9 cellular contexts compared by ENCODE assay signal in the genomic region with DNA sequence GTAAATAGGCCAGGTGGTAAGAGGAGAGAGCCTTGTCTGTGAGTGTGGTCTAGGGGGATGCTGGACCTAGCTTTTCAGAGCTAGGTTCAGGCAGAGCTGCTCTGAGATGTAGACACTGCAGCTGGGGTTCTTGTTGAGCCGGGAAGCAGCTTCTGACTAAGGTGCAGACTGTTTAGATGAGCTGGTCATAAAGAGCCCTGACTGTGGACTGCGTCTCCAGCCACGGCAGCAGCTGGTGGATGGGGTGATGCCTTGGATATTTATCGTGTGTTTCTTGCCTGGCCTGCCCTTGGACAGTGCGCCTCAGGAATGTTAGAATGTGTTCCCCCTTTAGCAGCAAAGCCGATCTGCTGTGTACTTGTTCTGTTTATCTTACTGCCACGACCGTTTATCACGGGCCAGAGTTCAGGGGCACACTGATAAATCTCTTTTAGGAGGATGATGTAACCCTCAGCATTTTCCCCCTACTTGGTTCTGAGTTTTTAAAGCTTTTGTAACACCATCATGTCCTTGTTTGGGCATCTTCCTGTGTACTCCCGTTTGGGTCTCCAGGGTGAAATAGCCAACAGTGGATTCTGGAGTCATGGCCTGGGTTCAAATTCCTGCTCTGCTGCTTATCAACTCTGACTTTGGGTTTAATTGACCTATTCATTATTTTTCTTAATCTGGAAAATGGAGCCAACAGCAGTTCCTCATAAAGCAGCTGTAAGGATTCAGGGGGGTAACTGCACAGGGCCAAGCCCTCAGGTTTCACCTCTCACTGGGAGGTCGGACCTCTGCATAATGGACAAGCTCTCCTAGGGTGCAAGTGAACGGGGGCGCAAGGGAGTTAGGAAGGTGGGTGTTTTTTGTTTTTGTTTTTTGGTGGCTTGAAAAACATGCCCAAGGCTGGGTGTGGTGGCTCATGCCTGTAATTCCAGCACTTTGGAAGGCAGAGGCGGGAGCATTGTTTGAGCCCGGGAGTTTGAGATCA. TPM values are rescaled to one million over a fixed set of nuclear protein-coding genes. Genes with fewer than 3 reads are reported as not detected.
DNase-seq lines count a peak whose midpoint lies in the region; ATAC-seq, FAIRE-seq and TF ChIP-seq lines count a peak whose summit lies in the region.
"Had no signal": no experiment of that assay in that cellular context is flagged by ENCODE, and none has a peak within 500 bp of the region (broad histone marks: within the 10 kb centered on the region; RNA-seq: fewer than 3 reads in every experiment).

No MANE protein-coding gene starts in this region.

- peaks cover 98% of the 10 kb centered on the region for H3K79me2 ChIP-seq in endothelial cell of umbilical vein (ENCODE audit: control insufficient read depth, insufficient read depth, low read length)

- POLR2A ChIA-PET in endothelial cell of umbilical vein (lab: Charles Lee): interaction anchor here (0.7 to 1.2 kb wide), 5 partner anchors 10 to 90 kb away, joined by 3 to 7 read pairs (median 4); no protein-coding TSS in a partner anchor

- TF ChIP-seq CTCF in endothelial cell of umbilical vein (IDR thresholded peaks at IDR 0.05; ENCODE audit: extremely low read depth in 1 of 2, insufficient read depth in 1 of 2, low read depth in 1 of 2, low read length in 2 of 2): no peak

- dilution Hi-C loops in endothelial cell of umbilical vein (cut with MboI; ENCODE audit: extremely low pct_ligation_motif_present, low sequenced_read_pairs): no loop called here

- peak; percentile 69 for DNase-seq in AG20443 (ENCODE audit: low spot score)
- peak; percentile 45 for DNase-seq in NOMO-1 treated with DMSO at 0.1 percent for 48 hours (lab: John Stamatoyannopoulos, UW; ENCODE audit: unreplicated experiment)
- DNase-seq in endothelial cell of umbilical vein (ENCODE audit: low read depth, low spot score): peak; percentile 74
- no peak for DNase-seq in NCI-H2196 treated with DMSO at 0.1 percent for 48 hours (lab: John Stamatoyannopoulos, UW; ENCODE audit: unreplicated experiment)
- DNase-seq: activated CD8-positive, alpha-beta memory T cell treated with anti-CD3 and anti-CD28 coated beads, Interleukin-2, amount 50 U/mL, for 4 hours had no signal

- H3K4me3 ChIP-seq in endothelial cell of umbilical vein (replicated peaks in 1 of 3; ENCODE audit: insufficient read depth in 1 of 3, low read depth in 1 of 3, low read length in 3 of 3) (no peak overlapping the region), muscle layer of colon (ENCODE audit: low read depth in 1 of 2, low read length in 2 of 2) (peak overlapping the region in 1 of 2 donors; percentile 21)

- H3K9me1 ChIP-seq in endothelial cell of umbilical vein (replicated peaks; ENCODE audit: control insufficient read depth, extremely low read depth, insufficient read depth, low read length): no peaks in the 10 kb centered on the region

- peak overlapping the region; percentile 31 for H3K4me2 ChIP-seq in endothelial cell of umbilical vein (ENCODE audit: insufficient read depth, low read length)

- H3K36me3 ChIP-seq in endothelial cell of umbilical vein (ENCODE audit: control insufficient read depth in 2 of 2, extremely low read depth in 1 of 2, insufficient read depth in 2 of 2, low read length in 2 of 2) (peaks cover 2 to 7% of the 10 kb centered on the region in 2 experiments), muscle layer of colon (ENCODE audit: insufficient read depth, low read length) (no peaks in the 10 kb centered on the region)

- no peak for TF ChIP-seq POLR2A in endothelial cell of umbilical vein (IDR thresholded peaks at IDR 0.05; ENCODE audit: low read depth, low read length)

- H3K27ac ChIP-seq in endothelial cell of umbilical vein (ENCODE audit: insufficient read depth, low read depth, low read length): peak overlapping the region; percentile 66
- H3K27ac ChIP-seq in muscle layer of colon (ENCODE audit: low read depth, low read length): peak overlapping the region; percentile 93

- H3K27me3 ChIP-seq in endothelial cell of umbilical vein (ENCODE audit: control insufficient read depth in 2 of 2, insufficient read depth in 2 of 2, low read length in 2 of 2): no peaks in the 10 kb centered on the region
- H3K27me3 ChIP-seq in muscle layer of colon (ENCODE audit: control insufficient read depth in 1 of 2, insufficient read depth in 2 of 2, low read length in 2 of 2): no peaks in the 10 kb centered on the region

- H4K20me1 ChIP-seq in endothelial cell of umbilical vein (replicated peaks; ENCODE audit: control insufficient read depth, extremely low read depth, insufficient read depth, low read length): no peaks in the 10 kb centered on the region

- H3K9ac ChIP-seq in endothelial cell of umbilical vein (replicated peaks; ENCODE audit: extremely low read depth, insufficient read depth, low read length): peak overlapping the region; percentile 62
- H3K9ac ChIP-seq in muscle layer of colon (ENCODE audit: low read length): peak overlapping the region; percentile 25

- CTCF ChIA-PET in endothelial cell of umbilical vein (lab: Charles Lee): interaction anchor here (0.7 to 2.7 kb wide), 6 partner anchors 8 to 97 kb away, joined by 3 to 10 read pairs (median 5); no protein-coding TSS in a partner anchor

- H2AFZ ChIP-seq in endothelial cell of umbilical vein (ENCODE audit: low read depth, low read length): no peak overlapping the region

- intact Hi-C loops in endothelial cell of umbilical vein (cut with micrococcal nuclease): loop anchor here (1.0 kb wide), 1 partner anchor 22 kb away; no protein-coding TSS in a partner anchor

- TSS peak; percentile 14 for BruUV-seq in endothelial cell of umbilical vein (replicated peaks; lab: Mats Ljungman, UMichigan)

- no peaks in the 10 kb centered on the region for H3K9me3 ChIP-seq in endothelial cell of umbilical vein (replicated peaks; ENCODE audit: control insufficient read depth, insufficient read depth, low read length)
- no peaks in the 10 kb centered on the region for H3K9me3 ChIP-seq in muscle layer of colon (ENCODE audit: low read length)

- FAIRE-seq in endothelial cell of umbilical vein (lab: Jason Lieb, UNC): peak; percentile 78

- H3K4me1 ChIP-seq in endothelial cell of umbilical vein (ENCODE audit: control insufficient read depth, extremely low read depth, insufficient read depth, low read length) (peaks cover 54% of the 10 kb centered on the region), muscle layer of colon (ENCODE audit: insufficient read depth, low read length) (peaks cover 54% of the 10 kb centered on the region)

- ATAC-seq in HG03097 (IDR thresholded peaks at IDR 0.05; ENCODE audit: low FRiP score, unreplicated experiment): no peak
- no peak for ATAC-seq in HG02885 (IDR thresholded peaks at IDR 0.05; ENCODE audit: poor library complexity, unreplicated experiment)
- ATAC-seq in GM19395 (IDR thresholded peaks at IDR 0.05; ENCODE audit: unreplicated experiment): no peak

TF ChIP-seq in endothelial cell of umbilical vein, 7 proteins besides CTCF, POLR2A, EP300 and RAD21:
- TF ChIP-seq, protein P1, sequence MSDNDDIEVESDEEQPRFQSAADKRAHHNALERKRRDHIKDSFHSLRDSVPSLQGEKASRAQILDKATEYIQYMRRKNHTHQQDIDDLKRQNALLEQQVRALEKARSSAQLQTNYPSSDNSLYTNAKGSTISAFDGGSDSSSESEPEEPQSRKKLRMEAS (IDR thresholded peaks at IDR 0.05; ENCODE audit: insufficient read depth, insufficient read length): no peak
- TF ChIP-seq JUN (IDR thresholded peaks at IDR 0.05; ENCODE audit: borderline replicate concordance, insufficient read depth, insufficient read length, low read depth) (peak; percentile 14), POLR2AphosphoS5 (IDR thresholded peaks at IDR 0.05; ENCODE audit: insufficient read depth, low read depth, low read length) (peak; percentile 45), MYC (IDR thresholded peaks at IDR 0.05; ENCODE audit: low read depth, low read length) (no peak), FOS (IDR thresholded peaks at IDR 0.05; ENCODE audit: borderline replicate concordance, insufficient read depth, low read length) (no peak), GATA2 (IDR thresholded peaks at IDR 0.05; ENCODE audit: insufficient read depth, insufficient read length, low read depth, low read length) (peak; percentile 42), EZH2 (IDR thresholded peaks at IDR 0.05; ENCODE audit: borderline replicate concordance, low read depth, low read length, severe bottlenecking) (no peak)

RNA-seq across cellular contexts. Expression of gene FLNB, which starts 51.4 kb away (rescaled TPM):
- total RNA-seq in endothelial cell of umbilical vein: 595 and 670 TPM in 2 replicates
- 479 and 516 TPM in 2 replicates for polyA plus RNA-seq in endothelial cell of umbilical vein
- 267 and 270 TPM in 2 replicates for polyA plus RNA-seq in endothelial cell of umbilical vein (2011; cell fraction: cytosol; rRNA removed)
- polyA plus RNA-seq in endothelial cell of umbilical vein (2011; cell fraction: nucleus; rRNA removed): 3,546 and 4,297 TPM in 2 replicates
- 427 and 466 TPM in 2 replicates for polyA plus RNA-seq in endothelial cell of umbilical vein (2012)
- polyA minus RNA-seq in endothelial cell of umbilical vein: 1,506 and 1,741 TPM in 2 replicates
- 139 TPM for polyA minus RNA-seq in endothelial cell of umbilical vein (2011; cell fraction: cytosol; rRNA and poly(A)+ RNA removed)
- polyA minus RNA-seq in endothelial cell of umbilical vein (2011; cell fraction: nucleus; rRNA and poly(A)+ RNA removed): 3,042 and 3,714 TPM in 2 replicates
